Comparison of ENCODE assay signal across 23 cellular contexts in genomic region chr11:34587282-34587677, GRCh38. TPM values are rescaled to one million over a fixed set of nuclear protein-coding genes. Genes with fewer than 3 reads are reported as not detected.
DNase-seq lines count a peak whose midpoint lies in the region; ATAC-seq and TF ChIP-seq lines count a peak whose summit lies in the region.
"Had no signal": no experiment of that assay in that cellular context is flagged by ENCODE, and none has a peak within 500 bp of the region (broad histone marks: within the 10 kb centered on the region; RNA-seq: fewer than 3 reads in every experiment).

No MANE protein-coding gene starts in this region.

- intact Hi-C loops in MCF 10A (cut with micrococcal nuclease) (loop anchor here (5.0 kb wide), 3 partner anchors 75 to 805 kb away; partner anchors contain the start of gene ELF5), mammary epithelial cell (cut with micrococcal nuclease) (loop anchor here (2.0 to 5.0 kb wide), 4 partner anchors 40 to 805 kb away; partner anchors contain the start of gene ELF5)

- H3K27ac ChIP-seq in mammary epithelial cell (ENCODE audit: insufficient read depth, low read depth, low read length) = no peak overlapping the region
- H3K27ac ChIP-seq in VCaP = peak overlapping the region; percentile 70
- H3K27ac ChIP-seq: BLaER1 treated with 17β-estradiol and CSF1 and Interleukin-3, amounts not matched to agents 10 nM and 100 nM; SJCRH30 had no signal

- H3K9ac ChIP-seq in mammary epithelial cell (ENCODE audit: insufficient read depth, low read length) = no peak overlapping the region

- WGBS in mammary epithelial cell (ENCODE audit: low coverage, missing lambda C conversion rate) = 92% methylated on average over 5 of the region's 5 CpGs

- TF ChIP-seq CTCF in MCF 10A (IDR thresholded peaks at IDR 0.05; ENCODE audit: unreplicated experiment) (no peak), mammary epithelial cell (conservative IDR thresholded peaks at IDR 0.05 in 1 of 2, IDR thresholded peaks at IDR 0.05 in 1 of 2; ENCODE audit: extremely low read depth in 1 of 2, insufficient read depth in 1 of 2, low read depth in 1 of 2, low read length in 2 of 2) (no peak), VCaP (conservative IDR thresholded peaks at IDR 0.05) (no peak), chondrocyte (IDR thresholded peaks at IDR 0.05) (no peak)

- no peaks in the 10 kb centered on the region for H3K27me3 ChIP-seq in mammary epithelial cell (ENCODE audit: insufficient read depth, low read length)
- H3K27me3 ChIP-seq: BLaER1 treated with 17β-estradiol and CSF1 and Interleukin-3, amounts not matched to agents 10 nM and 100 nM; SJCRH30 had no signal

- BruUV-seq in MCF 10A (replicated peaks; lab: Mats Ljungman, UMichigan) = no TSS peak
- BruUV-seq in mammary epithelial cell (replicated peaks; lab: Mats Ljungman, UMichigan) = no TSS peak

- no peaks in the 10 kb centered on the region for H3K9me3 Mint-ChIP-seq in MCF 10A (ENCODE audit: unreplicated experiment)
- H3K9me3 Mint-ChIP-seq in chondrocyte (ENCODE audit: low read depth) = peaks cover 3% of the 10 kb centered on the region

- H3K79me2 ChIP-seq in mammary epithelial cell (ENCODE audit: insufficient read depth, low read length) = no peaks in the 10 kb centered on the region

- H3K4me3 Mint-ChIP-seq in MCF 10A (ENCODE audit: unreplicated experiment) (no peak overlapping the region), chondrocyte (ENCODE audit: unreplicated experiment) (no peak overlapping the region)
- H3K4me3 Mint-ChIP-seq: CD4-positive, alpha-beta memory T cell had no signal

- DNase-seq in MCF 10A (ENCODE audit: unreplicated experiment) = peak; percentile 46
- DNase-seq in mammary epithelial cell = no peak
- DNase-seq in chondrocyte (ENCODE audit: low spot score) = no peak
- no peak for DNase-seq in stimulated activated CD4-positive, alpha-beta T cell treated with anti-CD3 and anti-CD28 coated beads, Interleukin-1b, Interleukin-23, amount 100 ng/mL, for 48 hours
- DNase-seq: 8988T; CD4-positive, alpha-beta memory T cell; COR-L47; KBM-7; MM.1S; NCI-H1694; NCI-H2081; NCI-H2171; NCI-H226; NCI-H510A treated with DMSO at 0.1 percent for 48 hours; NCI-H748 treated with DMSO at 0.1 percent for 48 hours; SJCRH30 had no signal

- no peak overlapping the region for H3K27ac Mint-ChIP-seq in MCF 10A (ENCODE audit: low read depth, unreplicated experiment)
- H3K27ac Mint-ChIP-seq in chondrocyte (ENCODE audit: unreplicated experiment) = no peak overlapping the region
- H3K27ac Mint-ChIP-seq: CD4-positive, alpha-beta memory T cell had no signal

- no peak overlapping the region for H3K4me2 ChIP-seq in mammary epithelial cell (ENCODE audit: insufficient read depth, low read depth, low read length)

- no peaks in the 10 kb centered on the region for H3K4me1 ChIP-seq in mammary epithelial cell (ENCODE audit: insufficient read depth, low read length)
- H3K4me1 ChIP-seq: SJCRH30 had no signal

- in situ Hi-C loops in mammary epithelial cell (cut with MboI; ENCODE audit: low sequenced_read_pairs in 2 of 2) = loop anchor here (5.0 kb wide), 1 partner anchor 305 kb away; no protein-coding TSS in a partner anchor

- H3K4me1 Mint-ChIP-seq in MCF 10A (ENCODE audit: insufficient read depth, unreplicated experiment) (peaks cover 23% of the 10 kb centered on the region), chondrocyte (ENCODE audit: low read depth) (peaks cover 4% of the 10 kb centered on the region)

- POLR2A ChIA-PET in MCF 10A (lab: Yijun Ruan, JAX) = interaction anchor here (0.5 to 3.3 kb wide), 18 partner anchors 10 to 345 kb away, joined by 3 to 72 read pairs (median 5); no protein-coding TSS in a partner anchor

- no peak overlapping the region for H2AFZ ChIP-seq in mammary epithelial cell (ENCODE audit: low read depth, low read length)

- CTCF ChIA-PET in MCF 10A (lab: Yijun Ruan, JAX) = interaction anchor here (0.7 to 4.4 kb wide), 30 partner anchors 9 to 805 kb away, joined by 3 to 116 read pairs (median 6); partner anchors contain the start of gene ELF5
- CTCF ChIA-PET in mammary epithelial cell (lab: Charles Lee; ENCODE audit: low non-redundant PET) = no interaction called here

- H3K36me3 ChIP-seq in mammary epithelial cell (ENCODE audit: insufficient read depth, low read length) = no peaks in the 10 kb centered on the region
- H3K36me3 ChIP-seq: BLaER1 treated with 17β-estradiol and CSF1 and Interleukin-3, amounts not matched to agents 10 nM and 100 nM; SJCRH30 had no signal

- H3K9me3 ChIP-seq in mammary epithelial cell (replicated peaks; ENCODE audit: insufficient read depth, low read length) = no peaks in the 10 kb centered on the region
- H3K9me3 ChIP-seq: SJCRH30 had no signal

- H3K27me3 Mint-ChIP-seq in MCF 10A (ENCODE audit: insufficient read depth, unreplicated experiment) (no peaks in the 10 kb centered on the region), chondrocyte (ENCODE audit: low read depth) (peaks cover 40% of the 10 kb centered on the region)

- H3K4me3 ChIP-seq in mammary epithelial cell (replicated peaks in 1 of 3; ENCODE audit: insufficient read depth in 1 of 3, low read depth in 2 of 3, low read length in 3 of 3) = no peak overlapping the region
- H3K4me3 ChIP-seq: BLaER1 treated with 17β-estradiol and CSF1 and Interleukin-3, amounts not matched to agents 10 nM and 100 nM; SJCRH30 had no signal

- H3K36me3 Mint-ChIP-seq in MCF 10A (ENCODE audit: insufficient read depth, unreplicated experiment) (no peaks in the 10 kb centered on the region), chondrocyte (ENCODE audit: low read depth) (peaks cover under 1% of the 10 kb centered on the region)
- H3K36me3 Mint-ChIP-seq: CD4-positive, alpha-beta memory T cell had no signal

- no peaks in the 10 kb centered on the region for H4K20me1 ChIP-seq in mammary epithelial cell (ENCODE audit: insufficient read depth, low read length)
- H4K20me1 ChIP-seq: BLaER1 treated with 17β-estradiol and CSF1 and Interleukin-3, amounts not matched to agents 10 nM and 100 nM had no signal

- dilution Hi-C loops in mammary epithelial cell (cut with HindIII; ENCODE audit: low sequenced_read_pairs) = no loop called here

- ATAC-seq in esophagus mucosa = peak; percentile 67
- ATAC-seq in GM18873 (IDR thresholded peaks at IDR 0.05; ENCODE audit: low FRiP score, unreplicated experiment) = no peak

RNA-seq across cellular contexts. Expression of gene EHF, which starts 33.6 kb away (rescaled TPM):
- total RNA-seq in MCF 10A (2022) = 0.54 and 1.1 TPM in 2 replicates
- total RNA-seq in mammary epithelial cell = 10 to 100 TPM in 1 of 2 donors, 1 to 10 TPM in 1; 9.7 to 41.9 TPM
- 6.4 TPM for polyA plus RNA-seq in mammary epithelial cell
- polyA minus RNA-seq in mammary epithelial cell = 5.1 TPM
- total RNA-seq in esophagus mucosa = 342 TPM
- not detected in 3 replicates for total RNA-seq in chondrocyte
- total RNA-seq: CD4-positive, alpha-beta memory T cell; G401; LHCN-M2; RPMI7951; SJCRH30 had no signal
- polyA plus RNA-seq: CD4-positive, alpha-beta memory T cell had no signal
